Comparison of ENCODE assay signal across 23 cellular contexts in genomic region chr3:194325424-194326165, GRCh38. TPM values are rescaled to one million over a fixed set of nuclear protein-coding genes. Genes with fewer than 3 reads are reported as not detected.
"Had no signal": no experiment of that assay in that cellular context is flagged by ENCODE, and none has a peak within 500 bp of the region (broad histone marks: within the 10 kb centered on the region; RNA-seq: fewer than 3 reads in every experiment).

No MANE protein-coding gene starts in this region.

- H3K9me3 Mint-ChIP-seq: activated CD4-positive, alpha-beta memory T cell treated with anti-CD3 and anti-CD28 coated beads for 36 hours; activated naive CD8-positive, alpha-beta T cell treated with anti-CD3 and anti-CD28 coated beads for 36 hours; activated T-helper 17 cell treated with anti-CD3 and anti-CD28 coated beads, Interleukin-2, amount 50 U/mL, for 72 hours; memory B cell; natural killer cell; type B pancreatic cell had no signal

- H3K36me3 Mint-ChIP-seq: activated CD4-positive, alpha-beta memory T cell treated with anti-CD3 and anti-CD28 coated beads for 36 hours; activated CD8-positive, alpha-beta memory T cell treated with anti-CD3 and anti-CD28 coated beads, Interleukin-2, amount 10 ng/mL, durations not matched to agents 7 days and 5 days; activated naive CD8-positive, alpha-beta T cell treated with anti-CD3 and anti-CD28 coated beads for 36 hours; memory B cell; natural killer cell; type B pancreatic cell had no signal

- H3K79me2 ChIP-seq: hepatocyte had no signal

- H3K27ac Mint-ChIP-seq: activated CD4-positive, alpha-beta memory T cell treated with anti-CD3 and anti-CD28 coated beads for 36 hours; activated CD8-positive, alpha-beta memory T cell treated with anti-CD3 and anti-CD28 coated beads, Interleukin-2, amount 10 ng/mL, durations not matched to agents 7 days and 5 days; activated naive CD8-positive, alpha-beta T cell treated with anti-CD3 and anti-CD28 coated beads for 36 hours; activated T-helper 17 cell treated with anti-CD3 and anti-CD28 coated beads, Interleukin-2, amount 50 U/mL, for 72 hours; memory B cell; natural killer cell; type B pancreatic cell had no signal

- H2AFZ ChIP-seq: hepatocyte had no signal

- H3K27me3 Mint-ChIP-seq: activated T-helper 17 cell treated with anti-CD3 and anti-CD28 coated beads, Interleukin-2, amount 50 U/mL, for 72 hours had no signal

- H3K4me3 ChIP-seq: dorsolateral prefrontal cortex, hepatocyte, pancreas, right lobe of liver, stomach had no signal

- ATAC-seq: activated T-helper 17 cell treated with anti-CD3 and anti-CD28 coated beads, Interleukin-2, amount 50 U/mL, for 72 hours; natural killer cell; pancreas; right lobe of liver had no signal

- H3K9me3 ChIP-seq: neutrophil, pancreas, right lobe of liver, stomach had no signal

- H3K27me3 ChIP-seq: hepatocyte, pancreas, right lobe of liver, stomach had no signal

- H3K4me1 Mint-ChIP-seq: activated CD8-positive, alpha-beta memory T cell treated with anti-CD3 and anti-CD28 coated beads, Interleukin-2, amount 10 ng/mL, durations not matched to agents 7 days and 5 days; activated naive CD8-positive, alpha-beta T cell treated with anti-CD3 and anti-CD28 coated beads for 36 hours; activated T-helper 17 cell treated with anti-CD3 and anti-CD28 coated beads, Interleukin-2, amount 50 U/mL, for 72 hours; memory B cell had no signal

- H3K27ac ChIP-seq: dorsolateral prefrontal cortex, hepatocyte, neutrophil, pancreas, right lobe of liver, stomach, VCaP had no signal

- DNase-seq: activated CD4-positive, alpha-beta memory T cell treated with anti-CD3 and anti-CD28 coated beads for 36 hours; activated CD8-positive, alpha-beta memory T cell treated with anti-CD3 and anti-CD28 coated beads, Interleukin-2, amount 10 ng/mL, durations not matched to agents 7 days and 5 days; activated naive CD4-positive, alpha-beta T cell; activated naive CD8-positive, alpha-beta T cell treated with anti-CD3 and anti-CD28 coated beads for 36 hours; amniotic stem cell; caudate nucleus; dorsolateral prefrontal cortex; pancreas; stimulated activated CD4-positive, alpha-beta T cell treated with anti-CD3 and anti-CD28 coated beads, Interleukin-15, amount 100 ng/mL, for 24 hours; stimulated activated CD4-positive, alpha-beta T cell treated with anti-CD3 and anti-CD28 coated beads, Interleukin-2, amount 100 ng/mL, for 48 hours; stomach had no signal

- H3K4me2 ChIP-seq: hepatocyte had no signal

- H3K36me3 ChIP-seq: neutrophil, pancreas, right lobe of liver, stomach had no signal

- H3K4me3 Mint-ChIP-seq: activated CD4-positive, alpha-beta memory T cell treated with anti-CD3 and anti-CD28 coated beads for 36 hours; activated CD8-positive, alpha-beta memory T cell treated with anti-CD3 and anti-CD28 coated beads, Interleukin-2, amount 10 ng/mL, durations not matched to agents 7 days and 5 days; activated naive CD8-positive, alpha-beta T cell treated with anti-CD3 and anti-CD28 coated beads for 36 hours; activated T-helper 17 cell treated with anti-CD3 and anti-CD28 coated beads, Interleukin-2, amount 50 U/mL, for 72 hours; memory B cell; natural killer cell; type B pancreatic cell had no signal

RNA-seq across cellular contexts. Expression of gene CPN2, which starts 25.5 kb away (rescaled TPM):
- total RNA-seq: activated CD4-positive, alpha-beta memory T cell treated with anti-CD3 and anti-CD28 coated beads for 36 hours; activated CD8-positive, alpha-beta memory T cell treated with anti-CD3 and anti-CD28 coated beads, Interleukin-2, amount 10 ng/mL, durations not matched to agents 7 days and 5 days; activated naive CD8-positive, alpha-beta T cell treated with anti-CD3 and anti-CD28 coated beads for 36 hours; activated T-helper 17 cell treated with anti-CD3 and anti-CD28 coated beads, Interleukin-2, amount 50 U/mL, for 72 hours; dorsolateral prefrontal cortex; glomerular endothelial cell; natural killer cell; pulmonary artery endothelial cell; stomach; temporal lobe had no signal
- polyA plus RNA-seq: pancreas, small intestine, stomach had no signal

RNA-seq across cellular contexts. Expression of gene LRRC15, which starts 43.9 kb away (rescaled TPM):
- total RNA-seq: activated CD4-positive, alpha-beta memory T cell treated with anti-CD3 and anti-CD28 coated beads for 36 hours; activated CD8-positive, alpha-beta memory T cell treated with anti-CD3 and anti-CD28 coated beads, Interleukin-2, amount 10 ng/mL, durations not matched to agents 7 days and 5 days; activated naive CD8-positive, alpha-beta T cell treated with anti-CD3 and anti-CD28 coated beads for 36 hours; activated T-helper 17 cell treated with anti-CD3 and anti-CD28 coated beads, Interleukin-2, amount 50 U/mL, for 72 hours; glomerular endothelial cell; hepatocyte; natural killer cell; pulmonary artery endothelial cell; temporal lobe had no signal
- polyA plus RNA-seq: hepatocyte had no signal
